17 cellular contexts compared by ENCODE assay signal in the genomic region with DNA sequence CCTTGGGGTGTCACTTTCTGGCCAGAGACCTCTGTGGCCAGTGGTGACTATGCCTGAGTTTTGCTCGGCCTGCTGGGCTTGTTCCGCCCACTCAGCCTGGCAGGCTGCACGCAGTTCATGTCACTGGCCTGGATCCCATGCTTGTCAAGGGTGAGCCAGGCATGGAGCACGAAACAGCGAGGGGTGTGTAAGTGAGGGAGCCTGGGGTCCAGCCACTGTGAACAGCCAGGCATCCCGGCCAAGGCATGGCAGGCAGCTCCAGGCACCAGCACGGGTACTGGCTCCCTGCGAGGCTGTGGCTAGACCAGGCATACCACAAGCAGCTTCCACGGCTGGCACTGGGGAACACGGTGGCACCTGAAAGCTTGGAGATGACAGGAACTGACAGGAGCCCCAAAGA.
A peak's percentile ranks its signal among the peaks of the same experiment; 100 is the strongest.
DNase-seq lines count a peak whose midpoint lies in the region; ATAC-seq and TF ChIP-seq lines count a peak whose summit lies in the region.
"Had no signal": no experiment of that assay in that cellular context is flagged by ENCODE, and none has a peak within 500 bp of the region (broad histone marks: within the 10 kb centered on the region; RNA-seq: fewer than 3 reads in every experiment).

No MANE protein-coding gene starts in this region.

- peak in 5 of 8 donors; percentile 27 to 72 (median 58) for ATAC-seq in heart right ventricle
- no peak for ATAC-seq in left lung
- ATAC-seq in CD4-positive, alpha-beta T cell (ENCODE audit: poor library complexity), result no peak
- no peak for ATAC-seq in GM18873 (IDR thresholded peaks at IDR 0.05; ENCODE audit: low FRiP score, unreplicated experiment)

- H3K9me3 Mint-ChIP-seq in type B pancreatic cell, result no peaks in the 10 kb centered on the region
- H3K9me3 Mint-ChIP-seq in CD4-positive, alpha-beta T cell, result peaks cover 21% of the 10 kb centered on the region

- H3K36me3 ChIP-seq in heart right ventricle (no peaks in the 10 kb centered on the region), left lung (no peaks in the 10 kb centered on the region)
- H3K36me3 ChIP-seq: SJSA1 had no signal

- H3K36me3 Mint-ChIP-seq in type B pancreatic cell, result no peaks in the 10 kb centered on the region
- no peaks in the 10 kb centered on the region for H3K36me3 Mint-ChIP-seq in CD4-positive, alpha-beta T cell (ENCODE audit: low read depth)

- H3K27ac ChIP-seq in heart right ventricle (no peak overlapping the region), left lung (no peak overlapping the region)
- no peak overlapping the region for H3K27ac ChIP-seq in CD4-positive, alpha-beta T cell (ENCODE audit: low read depth, low read length)
- H3K27ac ChIP-seq: SJSA1 had no signal

- H3K4me1 ChIP-seq in heart right ventricle (no peaks in the 10 kb centered on the region), left lung (no peaks in the 10 kb centered on the region)
- H3K4me1 ChIP-seq: Caco-2, SJSA1 had no signal

- 75 to 81% methylated on average over 10 of the region's 10 CpGs for WGBS in heart right ventricle, 2 donors

- H3K4me3 ChIP-seq in heart right ventricle, result no peak overlapping the region
- H3K4me3 ChIP-seq in left lung, result no peak overlapping the region
- H3K4me3 ChIP-seq: SJSA1 had no signal

- intact Hi-C loops in heart right ventricle (cut with DNase I) (loop anchor here in 2 of 10 donors (5.0 to 10.0 kb wide), 2 partner anchors 182 to 190 kb away; no protein-coding TSS in a partner anchor), cardiac septum (cut with DNase I) (loop anchor here (5.0 kb wide), 1 partner anchor 187 kb away; no protein-coding TSS in a partner anchor), left lung (cut with DNase I) (no loop called here)
- intact Hi-C loops in CD4-positive, alpha-beta T cell (cut with DNase I, micrococcal nuclease), result no loop called here

- H3K27me3 ChIP-seq in heart right ventricle (no peaks in the 10 kb centered on the region), left lung (no peaks in the 10 kb centered on the region)
- H3K27me3 ChIP-seq in CD4-positive, alpha-beta T cell (ENCODE audit: control insufficient read depth, insufficient read depth, low read length), result no peaks in the 10 kb centered on the region
- H3K27me3 ChIP-seq: SJSA1 had no signal

- no peak for TF ChIP-seq CTCF in heart right ventricle (IDR thresholded peaks at IDR 0.05)
- no peak for TF ChIP-seq CTCF in left lung (IDR thresholded peaks at IDR 0.05)
- no peak for TF ChIP-seq CTCF in type B pancreatic cell (conservative IDR thresholded peaks at IDR 0.05)
- no peak for TF ChIP-seq CTCF in CD4-positive, alpha-beta T cell (IDR thresholded peaks at IDR 0.05)

- DNase-seq in heart right ventricle, result peak in 1 of 2 donors; percentile 8
- DNase-seq in cardiac septum (ENCODE audit: low spot score), result no peak
- peak; percentile 27 for DNase-seq in cerebellum (ENCODE audit: low spot score)
- DNase-seq in left lung, result peak; percentile 24 to 51
- DNase-seq in type B pancreatic cell (ENCODE audit: extremely low spot score, unreplicated experiment), result peak; percentile 54
- no peak for DNase-seq in NCI-H2196 (lab: John Stamatoyannopoulos, UW; ENCODE audit: unreplicated experiment)
- no peak for DNase-seq in CD4-positive, alpha-beta T cell
- DNase-seq: DMS153; HFFc6; NCI-H187; NCI-H446; NK-92 treated with Interleukin-12 subunit alpha and Interleukin-12 subunit beta, amount 100 ng/mL, for 24 hours; OCI-M1; RPMI8226 had no signal

- H3K27me3 Mint-ChIP-seq in type B pancreatic cell, result peaks cover 11% of the 10 kb centered on the region
- H3K27me3 Mint-ChIP-seq in CD4-positive, alpha-beta T cell, result no peaks in the 10 kb centered on the region

- POLR2A ChIA-PET in CD4-positive, alpha-beta T cell (lab: Charles Lee), result no interaction called here

- CTCF ChIA-PET in CD4-positive, alpha-beta T cell (lab: Charles Lee), result no interaction called here

- H3K4me1 Mint-ChIP-seq in type B pancreatic cell (ENCODE audit: unreplicated experiment), result no peaks in the 10 kb centered on the region
- H3K4me1 Mint-ChIP-seq in CD4-positive, alpha-beta T cell (ENCODE audit: low read depth), result no peaks in the 10 kb centered on the region

- H3K4me3 Mint-ChIP-seq in type B pancreatic cell, result no peak overlapping the region
- no peak overlapping the region for H3K4me3 Mint-ChIP-seq in CD4-positive, alpha-beta T cell
- H3K4me3 Mint-ChIP-seq: HFFc6 had no signal

- H3K27ac Mint-ChIP-seq in type B pancreatic cell, result no peak overlapping the region
- H3K27ac Mint-ChIP-seq in CD4-positive, alpha-beta T cell, result no peak overlapping the region
- H3K27ac Mint-ChIP-seq: HFFc6 had no signal

- H3K9me3 ChIP-seq in heart right ventricle, result no peaks in the 10 kb centered on the region
- no peaks in the 10 kb centered on the region for H3K9me3 ChIP-seq in left lung
- peaks cover 5% of the 10 kb centered on the region for H3K9me3 ChIP-seq in CD4-positive, alpha-beta T cell (ENCODE audit: control insufficient read depth, low read length)
- H3K9me3 ChIP-seq: Caco-2, SJSA1 had no signal

Comparison
In these comparisons a context has a peak if more than half of its experiments do, and no peak if none do; other contexts are left out.
1. ATAC-seq: peak in heart right ventricle (5 of 8); none in left lung (single experiment), CD4-positive, alpha-beta T cell (single experiment) and GM18873 (single experiment).
2. DNase-seq: peak in cerebellum (single experiment), left lung (2 of 2) and type B pancreatic cell (single experiment); none in cardiac septum (single experiment), NCI-H2196 (single experiment) and CD4-positive, alpha-beta T cell (0 of 10).